24 cellular contexts compared by ENCODE assay signal in the genomic region with DNA sequence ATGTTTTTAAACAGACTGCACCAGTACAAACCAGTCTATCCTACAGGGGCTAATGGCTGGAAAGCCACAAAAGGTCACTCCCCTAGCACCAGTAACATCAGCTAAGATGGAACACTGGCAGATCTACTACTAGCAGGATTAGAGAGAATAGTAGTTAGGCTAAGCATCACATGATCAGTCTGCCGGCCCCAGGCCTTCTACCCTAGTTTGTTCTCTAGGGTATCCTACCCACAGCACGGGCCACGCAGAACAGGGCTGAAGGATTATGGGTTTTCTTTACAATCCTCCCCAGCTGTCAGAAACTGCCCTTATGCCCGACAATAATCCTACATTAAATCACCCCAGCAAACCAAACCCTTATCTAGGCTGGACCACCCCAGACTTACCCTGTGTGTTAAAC.
"Had no signal": no experiment of that assay in that cellular context is flagged by ENCODE, and none has a peak within 500 bp of the region (broad histone marks: within the 10 kb centered on the region; RNA-seq: fewer than 3 reads in every experiment).

No MANE protein-coding gene starts in this region.

- H3K4me1 ChIP-seq: colonic mucosa had no signal

- H3K9me3 ChIP-seq: colonic mucosa, esophagus muscularis mucosa, gastroesophageal sphincter, heart left ventricle, lower lobe of right lung, mucosa of descending colon had no signal

- H3K4me3 Mint-ChIP-seq: immature natural killer cell, mesothelial cell of epicardium, naive B cell had no signal

- H3K9me3 Mint-ChIP-seq: immature natural killer cell, naive B cell had no signal

- DNase-seq: colonic mucosa; dermis blood vessel endothelial cell; dorsolateral prefrontal cortex; effector CD4-positive, alpha-beta T cell; effector memory CD4-positive, alpha-beta T cell; foreskin fibroblast; foreskin melanocyte; heart left ventricle; hippocampal formation; immature natural killer cell; islet precursor cell; kidney; kidney glomerular epithelial cell; left colon; left ventricle myocardium superior; lower lobe of right lung; mesenchymal stem cell; mucosa of descending colon; naive B cell had no signal

- H3K36me3 Mint-ChIP-seq: immature natural killer cell, mesothelial cell of epicardium, naive B cell had no signal

- FAIRE-seq: endothelial cell of umbilical vein, kidney had no signal

- H3K27me3 ChIP-seq: colonic mucosa, dorsolateral prefrontal cortex, heart left ventricle had no signal

- H3K27ac ChIP-seq: colonic mucosa, dorsolateral prefrontal cortex, esophagus muscularis mucosa, gastroesophageal sphincter, lower lobe of right lung had no signal

- H3K4me1 Mint-ChIP-seq: immature natural killer cell had no signal

- ATAC-seq: gastroesophageal sphincter, heart left ventricle, left colon, left lobe of liver, left ventricle myocardium superior, lower lobe of right lung, mucosa of descending colon had no signal

- H3K4me3 ChIP-seq: colonic mucosa, dorsolateral prefrontal cortex, esophagus muscularis mucosa, gastroesophageal sphincter, heart left ventricle, lower lobe of right lung, mucosa of descending colon had no signal

- H3K27ac Mint-ChIP-seq: immature natural killer cell, mesothelial cell of epicardium, naive B cell had no signal

- H3K36me3 ChIP-seq: colonic mucosa, esophagus muscularis mucosa, gastroesophageal sphincter, heart left ventricle, lower lobe of right lung had no signal
